Comparison of ENCODE assay signal across 5 cellular contexts in the genomic region with DNA sequence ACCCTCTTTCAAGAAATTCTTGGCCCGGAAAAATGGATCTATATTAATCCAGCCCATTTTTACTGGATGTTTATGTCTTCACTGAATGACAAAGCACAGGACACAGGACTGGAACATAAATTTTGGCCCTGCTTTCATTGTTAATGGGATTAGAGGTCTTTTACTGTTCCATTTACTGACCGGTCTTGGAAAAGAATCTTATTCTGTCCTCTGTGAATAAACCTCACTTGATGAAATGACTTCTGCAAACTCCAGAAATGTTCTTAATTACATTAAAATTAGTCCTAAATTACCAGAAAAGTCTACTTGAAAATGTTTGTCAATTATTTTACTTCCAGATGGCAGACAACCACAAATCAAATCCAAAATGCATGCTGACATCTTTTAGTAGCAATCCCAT.
"Had no signal": no experiment of that assay in that cellular context is flagged by ENCODE, and none has a peak within 500 bp of the region (broad histone marks: within the 10 kb centered on the region; RNA-seq: fewer than 3 reads in every experiment).

No MANE protein-coding gene starts in this region.

- H3K27ac ChIP-seq: HL-60 had no signal

- H3K4me3 ChIP-seq: K562 had no signal

- ATAC-seq: HepG2, K562 had no signal

- DNase-seq: IMR-90, KBM-7 had no signal
